8 cellular contexts compared by ENCODE assay signal in genomic region chr14:103057028-103057371, GRCh38. TPM values are rescaled to one million over a fixed set of nuclear protein-coding genes. Genes with fewer than 3 reads are reported as not detected.
DNase-seq lines count a peak whose midpoint lies in the region; ATAC-seq and TF ChIP-seq lines count a peak whose summit lies in the region.

No MANE protein-coding gene starts in this region.

- H3K4me3 Mint-ChIP-seq in activated naive CD8-positive, alpha-beta T cell treated with anti-CD3 and anti-CD28 coated beads, Interleukin-2, amount 10 ng/mL, durations not matched to agents 7 days and 5 days = no peak overlapping the region
- no peak overlapping the region for H3K4me3 Mint-ChIP-seq in activated naive CD8-positive, alpha-beta T cell treated with anti-CD3 and anti-CD28 coated beads for 36 hours

- H3K9me3 Mint-ChIP-seq in activated naive CD8-positive, alpha-beta T cell treated with anti-CD3 and anti-CD28 coated beads, Interleukin-2, amount 10 ng/mL, durations not matched to agents 7 days and 5 days = no peaks in the 10 kb centered on the region
- H3K9me3 Mint-ChIP-seq in activated naive CD8-positive, alpha-beta T cell treated with anti-CD3 and anti-CD28 coated beads for 36 hours = no peaks in the 10 kb centered on the region

- TF ChIP-seq CTCF in WERI-Rb-1 (IDR thresholded peaks at IDR 0.05; ENCODE audit: low read depth, low read length) = no peak
- TF ChIP-seq CTCF in right atrium auricular region (IDR thresholded peaks at IDR 0.05) = no peak

- peaks cover 3% of the 10 kb centered on the region for H3K4me1 Mint-ChIP-seq in activated naive CD8-positive, alpha-beta T cell treated with anti-CD3 and anti-CD28 coated beads, Interleukin-2, amount 10 ng/mL, durations not matched to agents 7 days and 5 days
- peaks cover 3% of the 10 kb centered on the region for H3K4me1 Mint-ChIP-seq in activated naive CD8-positive, alpha-beta T cell treated with anti-CD3 and anti-CD28 coated beads for 36 hours

- peaks cover 53% of the 10 kb centered on the region for H3K27me3 Mint-ChIP-seq in activated naive CD8-positive, alpha-beta T cell treated with anti-CD3 and anti-CD28 coated beads, Interleukin-2, amount 10 ng/mL, durations not matched to agents 7 days and 5 days
- H3K27me3 Mint-ChIP-seq in activated naive CD8-positive, alpha-beta T cell treated with anti-CD3 and anti-CD28 coated beads for 36 hours = peaks cover 47% of the 10 kb centered on the region

- H3K9me3 ChIP-seq in WERI-Rb-1 (ENCODE audit: severe bottlenecking) (no peaks in the 10 kb centered on the region), right atrium auricular region (no peaks in the 10 kb centered on the region), skeletal muscle satellite cell (replicated peaks; ENCODE audit: low read length) (no peaks in the 10 kb centered on the region)

- no peak for DNase-seq in activated naive CD8-positive, alpha-beta T cell treated with anti-CD3 and anti-CD28 coated beads, Interleukin-2, amount 10 ng/mL, durations not matched to agents 7 days and 5 days
- no peak for DNase-seq in activated naive CD8-positive, alpha-beta T cell treated with anti-CD3 and anti-CD28 coated beads for 36 hours
- DNase-seq in WERI-Rb-1 = no peak
- no peak for DNase-seq in right atrium auricular region (ENCODE audit: low spot score)
- no peak for DNase-seq in LoVo (ENCODE audit: low spot score)
- DNase-seq in cerebellar cortex (ENCODE audit: low spot score) = no peak
- DNase-seq in UCSD-AML1 (lab: John Stamatoyannopoulos, UW; ENCODE audit: unreplicated experiment) = no peak

- H3K4me3 ChIP-seq in WERI-Rb-1 (ENCODE audit: low read depth, low read length) (peak overlapping the region; percentile 85), right atrium auricular region (peak overlapping the region; percentile 92 to 94), skeletal muscle satellite cell (ENCODE audit: low read length) (peak overlapping the region; percentile 91)

- no peak overlapping the region for H3K27ac Mint-ChIP-seq in activated naive CD8-positive, alpha-beta T cell treated with anti-CD3 and anti-CD28 coated beads, Interleukin-2, amount 10 ng/mL, durations not matched to agents 7 days and 5 days
- no peak overlapping the region for H3K27ac Mint-ChIP-seq in activated naive CD8-positive, alpha-beta T cell treated with anti-CD3 and anti-CD28 coated beads for 36 hours

- peak; percentile 24 for ATAC-seq in activated naive CD8-positive, alpha-beta T cell treated with anti-CD3 and anti-CD28 coated beads, Interleukin-2, amount 10 ng/mL, durations not matched to agents 7 days and 5 days (ENCODE audit: low read depth)

- POLR2A ChIA-PET in activated naive CD8-positive, alpha-beta T cell treated with anti-CD3 and anti-CD28 coated beads, Interleukin-2, amount 10 ng/mL, durations not matched to agents 7 days and 5 days (lab: Charles Lee) = no interaction called here

- H3K36me3 Mint-ChIP-seq in activated naive CD8-positive, alpha-beta T cell treated with anti-CD3 and anti-CD28 coated beads, Interleukin-2, amount 10 ng/mL, durations not matched to agents 7 days and 5 days = no peaks in the 10 kb centered on the region
- H3K36me3 Mint-ChIP-seq in activated naive CD8-positive, alpha-beta T cell treated with anti-CD3 and anti-CD28 coated beads for 36 hours = no peaks in the 10 kb centered on the region

- no peaks in the 10 kb centered on the region for H3K27me3 ChIP-seq in WERI-Rb-1 (ENCODE audit: insufficient read depth, low read depth, severe bottlenecking)
- no peaks in the 10 kb centered on the region for H3K27me3 ChIP-seq in right atrium auricular region
- no peaks in the 10 kb centered on the region for H3K27me3 ChIP-seq in skeletal muscle satellite cell (ENCODE audit: control insufficient read depth, insufficient read depth, low read length)

- peak overlapping the region; percentile 97 for H3K9ac ChIP-seq in skeletal muscle satellite cell (ENCODE audit: low read depth, low read length)

- H3K36me3 ChIP-seq in WERI-Rb-1 = peaks cover 14% of the 10 kb centered on the region
- no peaks in the 10 kb centered on the region for H3K36me3 ChIP-seq in right atrium auricular region
- H3K36me3 ChIP-seq in skeletal muscle satellite cell (ENCODE audit: insufficient read depth, low read length) = peaks cover 4% of the 10 kb centered on the region

- H3K4me2 ChIP-seq in skeletal muscle satellite cell (ENCODE audit: low read length) = peak overlapping the region; percentile 93

- H3K27ac ChIP-seq in WERI-Rb-1 (peak overlapping the region; percentile 71), right atrium auricular region (peak overlapping the region; percentile 87)

- H3K4me1 ChIP-seq in right atrium auricular region (peaks cover 0 to 45% of the 10 kb centered on the region in 2 donors), skeletal muscle satellite cell (ENCODE audit: control insufficient read depth, insufficient read depth, low read length) (peaks cover 24% of the 10 kb centered on the region)

RNA-seq across cellular contexts. Expression of gene CDC42BPB, which starts 0.3 kb away (rescaled TPM):
- 1 to 10 TPM; 1.1 TPM for total RNA-seq in activated naive CD8-positive, alpha-beta T cell treated with anti-CD3 and anti-CD28 coated beads, Interleukin-2, amount 10 ng/mL, durations not matched to agents 7 days and 5 days
- total RNA-seq in activated naive CD8-positive, alpha-beta T cell treated with anti-CD3 and anti-CD28 coated beads for 36 hours = 1 to 10 TPM; 2.0 to 2.5 TPM
- total RNA-seq in right atrium auricular region = 10 to 100 TPM; 68.0 to 83.4 TPM
- 76.8 and 85.8 TPM in 2 replicates for total RNA-seq in skeletal muscle satellite cell (2012; rRNA removed)

RNA-seq across cellular contexts. Expression of gene LBHD2, which starts 27.0 kb away (rescaled TPM):
- total RNA-seq in activated naive CD8-positive, alpha-beta T cell treated with anti-CD3 and anti-CD28 coated beads, Interleukin-2, amount 10 ng/mL, durations not matched to agents 7 days and 5 days = not detected
- not detected for total RNA-seq in activated naive CD8-positive, alpha-beta T cell treated with anti-CD3 and anti-CD28 coated beads for 36 hours
- total RNA-seq in right atrium auricular region = not detected
- total RNA-seq in skeletal muscle satellite cell (2012; rRNA removed) = not detected in 2 replicates

RNA-seq across cellular contexts. Expression of gene EXOC3L4, which starts 37.5 kb away (rescaled TPM):
- not detected for total RNA-seq in activated naive CD8-positive, alpha-beta T cell treated with anti-CD3 and anti-CD28 coated beads, Interleukin-2, amount 10 ng/mL, durations not matched to agents 7 days and 5 days
- not detected for total RNA-seq in activated naive CD8-positive, alpha-beta T cell treated with anti-CD3 and anti-CD28 coated beads for 36 hours
- total RNA-seq in right atrium auricular region = under 1 TPM in 1 of 2 donors, not detected in 1; 0.37 TPM
- not detected in 2 replicates for total RNA-seq in skeletal muscle satellite cell (2012; rRNA removed)

Comparison
In these comparisons a context has a peak if more than half of its experiments do, and no peak if none do; other contexts are left out.
1. RNA of gene CDC42BPB, which starts 0.3 kb away (total RNA-seq): 68.0 to 83.4 TPM in right atrium auricular region; 2.0 to 2.5 TPM in activated naive CD8-positive, alpha-beta T cell treated with anti-CD3 and anti-CD28 coated beads for 36 hours and 1.1 TPM in activated naive CD8-positive, alpha-beta T cell treated with anti-CD3 and anti-CD28 coated beads, Interleukin-2, amount 10 ng/mL, durations not matched to agents 7 days and 5 days; every median in the first group is over 10 times any median in the second.
2. Peak in every context shown above with its lines, with median percentiles within 50 percentile points of each other: H3K4me3 ChIP-seq.